ENCODE assay signal across 8 cellular contexts in genomic region chr10:75210193-75211006, GRCh38. TPM values are rescaled to one million over a fixed set of nuclear protein-coding genes. Genes with fewer than 3 reads are reported as not detected.
DNase-seq lines count a peak whose midpoint lies in the region; ATAC-seq and TF ChIP-seq lines count a peak whose summit lies in the region.

Gene VDAC2, plus strand, starts transcription at chr10:75210796. Its CDS starts 363 bp downstream, at chr10:75211159.

- H3K4me1 Mint-ChIP-seq in T-helper 17 cell, result peaks cover 25% of the 10 kb centered on the region

- DNase-seq in GM13977 (ENCODE audit: low spot score) (peak; percentile 97), NCI-H1417 (lab: John Stamatoyannopoulos, UW) (peak; percentile 86 to 93 (median 90)), T-helper 17 cell (peak; percentile 96 to 97 (median 96)), amygdala (lab: John Stamatoyannopoulos, UW) (peak; percentile 71 to 99 (median 90)), right atrium auricular region (ENCODE audit: low spot score) (peak; percentile 89), vagina (ENCODE audit: extremely low spot score in 2 of 2) (peak in 1 of 2 donors; percentile 94)

- H3K4me1 ChIP-seq in right atrium auricular region (peaks cover 0 to 42% of the 10 kb centered on the region in 2 donors), rectal smooth muscle tissue (ENCODE audit: control insufficient read depth, insufficient read depth, low read length) (peaks cover 33% of the 10 kb centered on the region), vagina (peaks cover 53% of the 10 kb centered on the region)

- no peaks in the 10 kb centered on the region for H3K27me3 Mint-ChIP-seq in T-helper 17 cell

- intact Hi-C loops in vagina (cut with DNase I), result no loop called here

- H3K27me3 ChIP-seq in right atrium auricular region, result no peaks in the 10 kb centered on the region
- no peaks in the 10 kb centered on the region for H3K27me3 ChIP-seq in rectal smooth muscle tissue (ENCODE audit: control insufficient read depth, insufficient read depth, low read length)
- no peaks in the 10 kb centered on the region for H3K27me3 ChIP-seq in vagina

- peak within 1 kb of the TSS; percentile 99 for H3K9ac ChIP-seq in rectal smooth muscle tissue (ENCODE audit: low read length)

- H3K9me3 ChIP-seq in T-helper 17 cell (ENCODE audit: control insufficient read depth, low read length, poor library complexity, severe bottlenecking) (no peaks in the 10 kb centered on the region), right atrium auricular region (no peaks in the 10 kb centered on the region), vagina (no peaks in the 10 kb centered on the region)

- TF ChIP-seq CTCF in GM13977 (IDR thresholded peaks at IDR 0.05; ENCODE audit: extremely low read depth, insufficient read depth, missing control alignments) (no peak), right atrium auricular region (IDR thresholded peaks at IDR 0.05) (no peak), vagina (IDR thresholded peaks at IDR 0.05) (peak in 2 of 3 experiments; percentile 2 to 16)

- H3K27ac ChIP-seq in right atrium auricular region (peak within 1 kb of the TSS; percentile 98 to 99), rectal smooth muscle tissue (ENCODE audit: low read depth, low read length) (peak within 1 kb of the TSS; percentile 100), vagina (peak within 1 kb of the TSS; percentile 99)

- ATAC-seq in HG02763 (IDR thresholded peaks at IDR 0.05; ENCODE audit: unreplicated experiment), result peak; percentile 87
- peak; percentile 90 for ATAC-seq in T-helper 17 cell

- H3K36me3 Mint-ChIP-seq in T-helper 17 cell (ENCODE audit: low read depth), result no peaks in the 10 kb centered on the region

- TF ChIP-seq POLR2A in vagina (IDR thresholded peaks at IDR 0.05), result peak in 1 of 2 donors; percentile 81

- in situ Hi-C loops in GM13977 (cut with MboI; ENCODE audit: low pct_unique_long_range_greater_than_20kb, low sequenced_read_pairs, unreplicated experiment), result no loop called here

- H3K4me3 ChIP-seq in right atrium auricular region, result peak within 1 kb of the TSS; percentile 73 to 90
- peak within 1 kb of the TSS; percentile 92 for H3K4me3 ChIP-seq in rectal smooth muscle tissue (ENCODE audit: low read length)
- peak within 1 kb of the TSS; percentile 62 to 94 for H3K4me3 ChIP-seq in vagina

- H3K36me3 ChIP-seq in right atrium auricular region (peaks cover 38% of the 10 kb centered on the region), rectal smooth muscle tissue (ENCODE audit: control insufficient read depth, insufficient read depth, low read length) (peaks cover 5% of the 10 kb centered on the region), vagina (peaks cover 6 to 32% of the 10 kb centered on the region in 2 donors)

- peak within 1 kb of the TSS; percentile 100 for H3K4me3 Mint-ChIP-seq in T-helper 17 cell

- peak within 1 kb of the TSS; percentile 99 for H3K27ac Mint-ChIP-seq in T-helper 17 cell

RNA-seq across cellular contexts. Expression of gene VDAC2, which starts in this region (rescaled TPM):
- total RNA-seq in T-helper 17 cell (100 to 1,000 TPM; 109 to 117 TPM), right atrium auricular region (100 to 1,000 TPM; 278 to 454 TPM), vagina (127 TPM)

Comparison
In these comparisons a context has a peak if more than half of its experiments do, and no peak if none do; other contexts are left out.
1. CTCF ChIP-seq: peak in vagina (2 of 3); none in GM13977 (single experiment) and right atrium auricular region (0 of 2).
2. Peak in every context shown above with its lines, with median percentiles within 50 percentile points of each other: H3K27ac ChIP-seq and H3K4me3 ChIP-seq.